8 cellular contexts compared by ENCODE assay signal in the genomic region with DNA sequence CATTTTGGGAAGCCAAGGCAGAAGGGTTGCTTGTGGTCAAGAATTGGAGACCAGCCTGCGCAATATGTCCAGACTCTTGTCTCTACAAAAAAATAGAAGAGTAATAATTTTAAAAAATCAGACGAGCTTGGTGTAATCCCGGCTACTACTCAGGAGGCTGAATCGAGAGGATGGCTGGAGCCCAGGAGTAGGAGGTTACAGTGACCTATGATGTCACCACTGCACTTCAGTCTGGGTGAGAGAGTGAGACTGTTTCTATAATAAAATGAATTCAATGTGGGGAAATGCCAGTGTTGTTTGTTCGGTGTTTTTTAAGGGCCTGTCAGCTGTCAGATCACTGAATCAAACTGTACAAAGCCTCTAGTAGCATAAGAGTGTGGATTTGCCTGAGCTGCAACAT. TPM values are rescaled to one million over a fixed set of nuclear protein-coding genes. Genes with fewer than 3 reads are reported as not detected.
DNase-seq lines count a peak whose midpoint lies in the region; ATAC-seq and TF ChIP-seq lines count a peak whose summit lies in the region.

No MANE protein-coding gene starts in this region.

- no peaks in the 10 kb centered on the region for H3K27me3 ChIP-seq in skeletal muscle tissue (ENCODE audit: control insufficient read depth in 3 of 3, insufficient read depth in 3 of 3, low read length in 3 of 3)

- H3K36me3 ChIP-seq in skeletal muscle tissue (ENCODE audit: control insufficient read depth in 3 of 3, insufficient read depth in 3 of 3, low read length in 3 of 3), result no peaks in the 10 kb centered on the region

- peak overlapping the region; percentile 95 for H3K27ac ChIP-seq in skeletal muscle tissue (ENCODE audit: low read depth, low read length)

- no peaks in the 10 kb centered on the region for H3K9me3 ChIP-seq in skeletal muscle tissue (ENCODE audit: control insufficient read depth in 3 of 3, low read length in 3 of 3)

- DNase-seq in HEK293T (ENCODE audit: extremely low spot score) (peak; percentile 34), SK-MEL-5 (ENCODE audit: low read depth, low spot score) (peak; percentile 41), foreskin fibroblast (peak; percentile 36 to 60), SKM-1 treated with dmso at 0.1 percent for 144 hours (lab: John Stamatoyannopoulos, UW; ENCODE audit: unreplicated experiment) (no peak), AML-193 (lab: John Stamatoyannopoulos, UW) (no peak), CD1c-positive myeloid dendritic cell (ENCODE audit: extremely low spot score) (no peak)

- no peak for TF ChIP-seq CTCF in foreskin fibroblast (IDR thresholded peaks at IDR 0.05; ENCODE audit: low read depth, low read length)

- peaks cover 23 to 29% (median 25%) of the 10 kb centered on the region in 3 donors for H3K4me1 ChIP-seq in skeletal muscle tissue (ENCODE audit: control insufficient read depth in 3 of 3, insufficient read depth in 3 of 3, low read length in 3 of 3)

- in situ Hi-C loops in SK-MEL-5 (cut with HindIII; ENCODE audit: low pct_unique_long_range_greater_than_20kb, low sequenced_read_pairs), result no loop called here

- POLR2A ChIA-PET in HEK293T (lab: Yijun Ruan, JAX), result interaction anchor here (1.1 to 3.1 kb wide), 3 partner anchors 14 to 29 kb away, joined by 3 to 21 read pairs (median 13); no protein-coding TSS in a partner anchor

- peak overlapping the region in 1 of 3 donors; percentile 51 for H3K9ac ChIP-seq in skeletal muscle tissue (ENCODE audit: low read depth in 1 of 3, low read length in 3 of 3)

- CTCF ChIA-PET in HEK293T (lab: Yijun Ruan, JAX), result interaction anchor here (0.8 kb wide), 1 partner anchor 48 kb away, joined by 3 read pairs; no protein-coding TSS in a partner anchor

- no peak for ATAC-seq in HG03280 (IDR thresholded peaks at IDR 0.05; ENCODE audit: unreplicated experiment)

- H3K4me3 ChIP-seq in foreskin fibroblast (ENCODE audit: low read depth in 1 of 2, low read length in 2 of 2), result peak overlapping the region; percentile 78 to 95
- peak overlapping the region; percentile 79 to 94 (median 88) for H3K4me3 ChIP-seq in skeletal muscle tissue (ENCODE audit: low read length in 3 of 3)

TF ChIP-seq in HEK293T, 16 proteins besides CTCF, POLR2A, EP300 and RAD21:
- no peak for TF ChIP-seq FOXA1 (IDR thresholded peaks at IDR 0.05)
- TF ChIP-seq, protein P1, sequence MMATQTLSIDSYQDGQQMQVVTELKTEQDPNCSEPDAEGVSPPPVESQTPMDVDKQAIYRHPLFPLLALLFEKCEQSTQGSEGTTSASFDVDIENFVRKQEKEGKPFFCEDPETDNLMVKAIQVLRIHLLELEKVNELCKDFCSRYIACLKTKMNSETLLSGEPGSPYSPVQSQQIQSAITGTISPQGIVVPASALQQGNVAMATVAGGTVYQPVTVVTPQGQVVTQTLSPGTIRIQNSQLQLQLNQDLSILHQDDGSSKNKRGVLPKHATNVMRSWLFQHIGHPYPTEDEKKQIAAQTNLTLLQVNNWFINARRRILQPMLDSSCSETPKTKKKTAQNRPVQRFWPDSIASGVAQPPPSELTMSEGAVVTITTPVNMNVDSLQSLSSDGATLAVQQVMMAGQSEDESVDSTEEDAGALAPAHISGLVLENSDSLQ (IDR thresholded peaks at IDR 0.05), result peak; percentile 71
- no peak for TF ChIP-seq CTBP1 (IDR thresholded peaks at IDR 0.05; ENCODE audit: borderline replicate concordance)

RNA-seq across cellular contexts. Expression of a gene that starts 1.2 kb away (rescaled TPM):
- total RNA-seq in SK-MEL-5 (2014; rRNA removed; shearing (Covaris generic)), result 32.0 and 36.4 TPM in 2 replicates
- 23.0 and 23.5 TPM in 2 replicates for polyA plus RNA-seq in SK-MEL-5 (2015; cell fraction: cytosol; rRNA removed)
- polyA plus RNA-seq in SK-MEL-5 (2015; cell fraction: nucleus; rRNA removed), result 15.8 and 17.4 TPM in 2 replicates
- 50.6 TPM for total RNA-seq in skeletal muscle tissue

RNA-seq across cellular contexts. Expression of a gene that starts 36.3 kb away (rescaled TPM):
- 65.5 and 74.6 TPM in 2 replicates for total RNA-seq in SK-MEL-5 (2014; rRNA removed; shearing (Covaris generic))
- 31.4 and 32.4 TPM in 2 replicates for polyA plus RNA-seq in SK-MEL-5 (2015; cell fraction: cytosol; rRNA removed)
- 30.0 and 38.4 TPM in 2 replicates for polyA plus RNA-seq in SK-MEL-5 (2015; cell fraction: nucleus; rRNA removed)
- 16.7 TPM for total RNA-seq in skeletal muscle tissue

Comparison
In these comparisons a context has a peak if more than half of its experiments do, and no peak if none do; other contexts are left out.
1. DNase-seq: peak in HEK293T (single experiment), SK-MEL-5 (single experiment) and foreskin fibroblast (2 of 2); none in SKM-1 treated with dmso at 0.1 percent for 144 hours (single experiment), AML-193 (0 of 2) and CD1c-positive myeloid dendritic cell (single experiment).